In the genomic region with DNA sequence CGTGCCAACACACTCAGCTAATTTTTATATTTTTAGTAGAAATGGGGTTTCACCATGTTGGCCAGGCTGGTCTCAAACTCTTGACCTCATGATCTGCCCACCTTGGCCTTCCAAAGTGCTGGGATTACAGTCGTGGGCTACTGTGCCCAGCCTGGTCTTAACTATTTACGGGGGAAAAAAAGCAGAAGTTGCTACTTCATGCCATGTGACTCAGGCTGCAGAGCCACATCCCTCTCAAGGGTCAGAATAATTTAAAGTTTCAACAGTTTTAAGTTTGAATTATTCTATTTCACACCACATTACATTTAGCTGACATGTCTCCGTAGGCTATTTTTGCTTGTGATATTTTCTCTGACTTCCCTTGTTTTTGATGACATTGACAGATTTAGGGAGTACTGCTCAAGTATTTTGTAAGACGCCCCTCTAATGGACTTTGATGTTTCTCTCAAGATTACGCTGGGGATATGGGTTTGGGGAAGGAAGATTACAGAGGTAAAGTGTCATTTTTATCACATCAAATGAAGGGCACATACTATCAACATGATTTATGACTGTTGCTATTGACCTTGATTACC, we compare ENCODE assay signal across 1 cellular context.
TF ChIP-seq lines count a peak whose summit lies in the region.

No MANE protein-coding gene starts in this region.

TF ChIP-seq in HepG2, 621 proteins besides CTCF, POLR2A, EP300 and RAD21 (continued from another document):
- TF ChIP-seq, protein P1, sequence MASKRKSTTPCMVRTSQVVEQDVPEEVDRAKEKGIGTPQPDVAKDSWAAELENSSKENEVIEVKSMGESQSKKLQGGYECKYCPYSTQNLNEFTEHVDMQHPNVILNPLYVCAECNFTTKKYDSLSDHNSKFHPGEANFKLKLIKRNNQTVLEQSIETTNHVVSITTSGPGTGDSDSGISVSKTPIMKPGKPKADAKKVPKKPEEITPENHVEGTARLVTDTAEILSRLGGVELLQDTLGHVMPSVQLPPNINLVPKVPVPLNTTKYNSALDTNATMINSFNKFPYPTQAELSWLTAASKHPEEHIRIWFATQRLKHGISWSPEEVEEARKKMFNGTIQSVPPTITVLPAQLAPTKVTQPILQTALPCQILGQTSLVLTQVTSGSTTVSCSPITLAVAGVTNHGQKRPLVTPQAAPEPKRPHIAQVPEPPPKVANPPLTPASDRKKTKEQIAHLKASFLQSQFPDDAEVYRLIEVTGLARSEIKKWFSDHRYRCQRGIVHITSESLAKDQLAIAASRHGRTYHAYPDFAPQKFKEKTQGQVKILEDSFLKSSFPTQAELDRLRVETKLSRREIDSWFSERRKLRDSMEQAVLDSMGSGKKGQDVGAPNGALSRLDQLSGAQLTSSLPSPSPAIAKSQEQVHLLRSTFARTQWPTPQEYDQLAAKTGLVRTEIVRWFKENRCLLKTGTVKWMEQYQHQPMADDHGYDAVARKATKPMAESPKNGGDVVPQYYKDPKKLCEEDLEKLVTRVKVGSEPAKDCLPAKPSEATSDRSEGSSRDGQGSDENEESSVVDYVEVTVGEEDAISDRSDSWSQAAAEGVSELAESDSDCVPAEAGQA (IDR thresholded peaks at IDR 0.05; ENCODE audit: low read depth): no peak
- TF ChIP-seq, protein P1 (CRISPR knock-in tag; IDR thresholded peaks at IDR 0.05; ENCODE audit: borderline replicate concordance): no peak
- TF ChIP-seq, protein P2, sequence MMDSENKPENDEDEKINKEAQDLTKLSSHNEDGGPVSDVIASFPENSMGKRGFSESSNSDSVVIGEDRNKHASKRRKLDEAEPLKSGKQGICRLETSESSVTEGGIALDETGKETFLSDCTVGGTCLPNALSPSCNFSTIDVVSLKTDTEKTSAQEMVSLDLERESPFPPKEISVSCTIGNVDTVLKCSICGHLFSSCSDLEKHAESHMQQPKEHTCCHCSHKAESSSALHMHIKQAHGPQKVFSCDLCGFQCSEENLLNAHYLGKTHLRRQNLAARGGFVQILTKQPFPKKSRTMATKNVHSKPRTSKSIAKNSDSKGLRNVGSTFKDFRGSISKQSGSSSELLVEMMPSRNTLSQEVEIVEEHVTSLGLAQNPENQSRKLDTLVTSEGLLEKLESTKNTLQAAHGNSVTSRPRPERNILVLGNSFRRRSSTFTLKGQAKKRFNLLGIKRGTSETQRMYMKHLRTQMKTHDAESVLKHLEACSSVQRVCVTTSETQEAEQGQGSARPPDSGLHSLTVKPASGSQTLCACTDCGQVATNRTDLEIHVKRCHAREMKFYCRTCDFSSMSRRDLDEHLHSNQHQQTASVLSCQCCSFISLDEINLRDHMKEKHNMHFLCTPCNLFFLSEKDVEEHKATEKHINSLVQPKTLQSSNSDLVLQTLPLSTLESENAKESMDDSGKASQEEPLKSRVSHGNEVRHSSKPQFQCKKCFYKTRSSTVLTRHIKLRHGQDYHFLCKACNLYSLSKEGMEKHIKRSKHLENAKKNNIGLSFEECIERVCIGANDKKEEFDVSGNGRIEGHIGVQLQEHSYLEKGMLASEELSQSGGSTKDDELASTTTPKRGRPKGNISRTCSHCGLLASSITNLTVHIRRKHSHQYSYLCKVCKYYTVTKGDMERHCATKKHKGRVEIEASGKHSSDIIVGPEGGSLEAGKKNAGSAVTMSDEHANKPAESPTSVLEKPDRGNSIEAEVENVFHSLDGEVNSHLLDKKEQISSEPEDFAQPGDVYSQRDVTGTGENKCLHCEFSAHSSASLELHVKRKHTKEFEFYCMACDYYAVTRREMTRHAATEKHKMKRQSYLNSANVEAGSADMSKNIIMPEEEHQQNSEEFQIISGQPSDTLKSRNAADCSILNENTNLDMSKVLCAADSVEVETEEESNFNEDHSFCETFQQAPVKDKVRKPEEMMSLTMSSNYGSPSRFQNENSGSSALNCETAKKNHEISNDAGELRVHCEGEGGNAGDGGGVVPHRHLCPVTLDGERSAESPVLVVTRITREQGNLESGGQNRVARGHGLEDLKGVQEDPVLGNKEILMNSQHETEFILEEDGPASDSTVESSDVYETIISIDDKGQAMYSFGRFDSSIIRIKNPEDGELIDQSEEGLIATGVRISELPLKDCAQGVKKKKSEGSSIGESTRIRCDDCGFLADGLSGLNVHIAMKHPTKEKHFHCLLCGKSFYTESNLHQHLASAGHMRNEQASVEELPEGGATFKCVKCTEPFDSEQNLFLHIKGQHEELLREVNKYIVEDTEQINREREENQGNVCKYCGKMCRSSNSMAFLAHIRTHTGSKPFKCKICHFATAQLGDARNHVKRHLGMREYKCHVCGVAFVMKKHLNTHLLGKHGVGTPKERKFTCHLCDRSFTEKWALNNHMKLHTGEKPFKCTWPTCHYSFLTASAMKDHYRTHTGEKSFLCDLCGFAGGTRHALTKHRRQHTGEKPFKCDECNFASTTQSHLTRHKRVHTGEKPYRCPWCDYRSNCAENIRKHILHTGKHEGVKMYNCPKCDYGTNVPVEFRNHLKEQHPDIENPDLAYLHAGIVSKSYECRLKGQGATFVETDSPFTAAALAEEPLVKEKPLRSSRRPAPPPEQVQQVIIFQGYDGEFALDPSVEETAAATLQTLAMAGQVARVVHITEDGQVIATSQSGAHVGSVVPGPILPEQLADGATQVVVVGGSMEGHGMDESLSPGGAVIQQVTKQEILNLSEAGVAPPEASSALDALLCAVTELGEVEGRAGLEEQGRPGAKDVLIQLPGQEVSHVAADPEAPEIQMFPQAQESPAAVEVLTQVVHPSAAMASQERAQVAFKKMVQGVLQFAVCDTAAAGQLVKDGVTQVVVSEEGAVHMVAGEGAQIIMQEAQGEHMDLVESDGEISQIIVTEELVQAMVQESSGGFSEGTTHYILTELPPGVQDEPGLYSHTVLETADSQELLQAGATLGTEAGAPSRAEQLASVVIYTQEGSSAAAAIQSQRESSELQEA (CRISPR knock-in tag; IDR thresholded peaks at IDR 0.05; ENCODE audit: not compliant biosample characterization): no peak
